ENCODE assay signal across 17 cellular contexts in the genomic region with DNA sequence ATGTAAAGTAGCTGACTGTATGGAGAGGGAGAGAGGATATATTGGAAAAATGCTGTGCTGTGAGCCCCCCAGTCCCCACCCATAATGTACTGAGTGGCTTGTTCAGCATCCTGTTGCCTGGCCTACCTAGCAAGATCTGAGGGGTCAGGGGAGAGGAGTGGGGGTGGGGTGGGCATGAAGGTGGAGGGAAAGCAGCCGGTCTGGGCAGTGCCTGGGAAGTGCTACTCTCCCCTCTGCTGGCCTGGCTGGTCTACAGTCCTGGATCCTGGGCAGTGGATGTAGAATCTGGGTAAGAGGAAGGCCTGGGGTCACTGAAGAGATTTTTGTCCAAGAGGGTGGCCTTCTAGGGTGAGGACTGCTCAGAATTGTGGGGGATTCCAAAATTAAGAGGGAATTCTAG.
A peak's percentile ranks its signal among the peaks of the same experiment; 100 is the strongest.
DNase-seq lines count a peak whose midpoint lies in the region; ATAC-seq and TF ChIP-seq lines count a peak whose summit lies in the region.
"Had no signal": no experiment of that assay in that cellular context is flagged by ENCODE, and none has a peak within 500 bp of the region (broad histone marks: within the 10 kb centered on the region; RNA-seq: fewer than 3 reads in every experiment).

No MANE protein-coding gene starts in this region.

- no peak for TF ChIP-seq EP300 in ovary (IDR thresholded peaks at IDR 0.05)

- H3K4me1 Mint-ChIP-seq in activated naive CD8-positive, alpha-beta T cell treated with anti-CD3 and anti-CD28 coated beads, Interleukin-2, amount 10 ng/mL, durations not matched to agents 7 days and 5 days = peaks cover 31% of the 10 kb centered on the region
- peaks cover 25% of the 10 kb centered on the region for H3K4me1 Mint-ChIP-seq in activated naive CD8-positive, alpha-beta T cell treated with anti-CD3 and anti-CD28 coated beads for 36 hours
- peaks cover 10% of the 10 kb centered on the region for H3K4me1 Mint-ChIP-seq in WTC11

- H3K27ac Mint-ChIP-seq in activated naive CD8-positive, alpha-beta T cell treated with anti-CD3 and anti-CD28 coated beads, Interleukin-2, amount 10 ng/mL, durations not matched to agents 7 days and 5 days = peak overlapping the region; percentile 41
- no peak overlapping the region for H3K27ac Mint-ChIP-seq in activated naive CD8-positive, alpha-beta T cell treated with anti-CD3 and anti-CD28 coated beads for 36 hours
- H3K27ac Mint-ChIP-seq in WTC11 = no peak overlapping the region
- H3K27ac Mint-ChIP-seq: B cell; CD8-positive, alpha-beta T cell; H9; IgD-negative memory B cell had no signal

- CTCF ChIA-PET in WTC11 (lab: Charles Lee) = interaction anchor here (0.7 kb wide), 1 partner anchor 174 kb away, joined by 3 read pairs; no protein-coding TSS in a partner anchor

- TF ChIP-seq POLR2A in ovary (IDR thresholded peaks at IDR 0.05) = no peak

- POLR2A ChIA-PET in activated naive CD8-positive, alpha-beta T cell treated with anti-CD3 and anti-CD28 coated beads, Interleukin-2, amount 10 ng/mL, durations not matched to agents 7 days and 5 days (lab: Charles Lee) = no interaction called here
- POLR2A ChIA-PET in WTC11 (lab: Charles Lee) = no interaction called here

- no peaks in the 10 kb centered on the region for H3K27me3 Mint-ChIP-seq in activated naive CD8-positive, alpha-beta T cell treated with anti-CD3 and anti-CD28 coated beads, Interleukin-2, amount 10 ng/mL, durations not matched to agents 7 days and 5 days
- no peaks in the 10 kb centered on the region for H3K27me3 Mint-ChIP-seq in activated naive CD8-positive, alpha-beta T cell treated with anti-CD3 and anti-CD28 coated beads for 36 hours
- no peaks in the 10 kb centered on the region for H3K27me3 Mint-ChIP-seq in WTC11 (ENCODE audit: low read depth)
- H3K27me3 Mint-ChIP-seq: IgD-negative memory B cell had no signal

- H3K4me1 ChIP-seq in ovary (ENCODE audit: insufficient read depth) = no peaks in the 10 kb centered on the region

- no peak for ATAC-seq in activated naive CD8-positive, alpha-beta T cell treated with anti-CD3 and anti-CD28 coated beads, Interleukin-2, amount 10 ng/mL, durations not matched to agents 7 days and 5 days (ENCODE audit: low read depth)
- ATAC-seq in WTC11 = peak; percentile 81
- ATAC-seq in GM19467 (IDR thresholded peaks at IDR 0.05; ENCODE audit: unreplicated experiment) = no peak
- ATAC-seq: CD8-positive, alpha-beta T cell; GM12878 had no signal

- no peak overlapping the region for H3K4me3 ChIP-seq in ovary
- H3K4me3 ChIP-seq: BLaER1 treated with 17β-estradiol and CSF1 and Interleukin-3, amounts not matched to agents 10 nM and 100 nM; GM12878; GM23248 had no signal

- intact Hi-C loops in ovary (cut with DNase I) = no loop called here

- H3K36me3 Mint-ChIP-seq in activated naive CD8-positive, alpha-beta T cell treated with anti-CD3 and anti-CD28 coated beads, Interleukin-2, amount 10 ng/mL, durations not matched to agents 7 days and 5 days = peaks cover 42% of the 10 kb centered on the region
- H3K36me3 Mint-ChIP-seq in activated naive CD8-positive, alpha-beta T cell treated with anti-CD3 and anti-CD28 coated beads for 36 hours = peaks cover 11% of the 10 kb centered on the region
- no peaks in the 10 kb centered on the region for H3K36me3 Mint-ChIP-seq in WTC11
- H3K36me3 Mint-ChIP-seq: CD8-positive, alpha-beta T cell had no signal

- H3K27ac ChIP-seq in ovary = no peak overlapping the region
- H3K27ac ChIP-seq: BLaER1 treated with 17β-estradiol and CSF1 and Interleukin-3, amounts not matched to agents 10 nM and 100 nM; GM23248 had no signal

- 76 to 79% (median 79%) methylated on average over 1 of the region's 1 CpG for WGBS in ovary, 3 donors

- no peak overlapping the region for H3K4me3 Mint-ChIP-seq in activated naive CD8-positive, alpha-beta T cell treated with anti-CD3 and anti-CD28 coated beads, Interleukin-2, amount 10 ng/mL, durations not matched to agents 7 days and 5 days
- H3K4me3 Mint-ChIP-seq in activated naive CD8-positive, alpha-beta T cell treated with anti-CD3 and anti-CD28 coated beads for 36 hours = no peak overlapping the region
- H3K4me3 Mint-ChIP-seq in WTC11 = no peak overlapping the region
- H3K4me3 Mint-ChIP-seq: B cell; CD8-positive, alpha-beta T cell; H9; IgD-negative memory B cell had no signal

- TF ChIP-seq CTCF in WTC11 (IDR thresholded peaks at IDR 0.05) (no peak), ovary (IDR thresholded peaks at IDR 0.05) (no peak)

- no peaks in the 10 kb centered on the region for H3K36me3 ChIP-seq in ovary
- H3K36me3 ChIP-seq: BLaER1 treated with 17β-estradiol and CSF1 and Interleukin-3, amounts not matched to agents 10 nM and 100 nM had no signal

- peaks cover 12% of the 10 kb centered on the region for H3K9me3 Mint-ChIP-seq in activated naive CD8-positive, alpha-beta T cell treated with anti-CD3 and anti-CD28 coated beads, Interleukin-2, amount 10 ng/mL, durations not matched to agents 7 days and 5 days
- H3K9me3 Mint-ChIP-seq in activated naive CD8-positive, alpha-beta T cell treated with anti-CD3 and anti-CD28 coated beads for 36 hours = no peaks in the 10 kb centered on the region
- H3K9me3 Mint-ChIP-seq in WTC11 = peaks cover 11% of the 10 kb centered on the region
- H3K9me3 Mint-ChIP-seq: CD8-positive, alpha-beta T cell; H9 had no signal

- no peak for DNase-seq in activated naive CD8-positive, alpha-beta T cell treated with anti-CD3 and anti-CD28 coated beads, Interleukin-2, amount 10 ng/mL, durations not matched to agents 7 days and 5 days
- DNase-seq in activated naive CD8-positive, alpha-beta T cell treated with anti-CD3 and anti-CD28 coated beads for 36 hours = no peak
- DNase-seq in WTC11 (ENCODE audit: low spot score) = no peak
- peak; percentile 27 for DNase-seq in iPS-NIHi11 (ENCODE audit: low spot score)
- no peak for DNase-seq in ovary
- no peak for DNase-seq in activated CD4-positive, alpha-beta T cell treated with anti-CD3 and anti-CD28 coated beads, Interleukin-2, amount 50 U/mL, for 1 hour
- DNase-seq: Calu3; CD8-positive, alpha-beta T cell; DND-41; EL; GM23248; H9 had no signal

- H3K9me3 ChIP-seq in ovary = no peaks in the 10 kb centered on the region

- no peaks in the 10 kb centered on the region for H3K27me3 ChIP-seq in ovary
- H3K27me3 ChIP-seq: BLaER1 treated with 17β-estradiol and CSF1 and Interleukin-3, amounts not matched to agents 10 nM and 100 nM had no signal

TF ChIP-seq in WTC11, 78 proteins besides CTCF, POLR2A, EP300 and RAD21:
- no peak for TF ChIP-seq ZBTB21 (CRISPR knock-in tag; IDR thresholded peaks at IDR 0.05; ENCODE audit: borderline replicate concordance)
- TF ChIP-seq, protein P1, sequence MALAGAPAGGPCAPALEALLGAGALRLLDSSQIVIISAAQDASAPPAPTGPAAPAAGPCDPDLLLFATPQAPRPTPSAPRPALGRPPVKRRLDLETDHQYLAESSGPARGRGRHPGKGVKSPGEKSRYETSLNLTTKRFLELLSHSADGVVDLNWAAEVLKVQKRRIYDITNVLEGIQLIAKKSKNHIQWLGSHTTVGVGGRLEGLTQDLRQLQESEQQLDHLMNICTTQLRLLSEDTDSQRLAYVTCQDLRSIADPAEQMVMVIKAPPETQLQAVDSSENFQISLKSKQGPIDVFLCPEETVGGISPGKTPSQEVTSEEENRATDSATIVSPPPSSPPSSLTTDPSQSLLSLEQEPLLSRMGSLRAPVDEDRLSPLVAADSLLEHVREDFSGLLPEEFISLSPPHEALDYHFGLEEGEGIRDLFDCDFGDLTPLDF (CRISPR knock-in tag; IDR thresholded peaks at IDR 0.05) = no peak
